ENCODE assay signal across 16 cellular contexts in genomic region chr3:134085034-134085775, GRCh38. TPM values are rescaled to one million over a fixed set of nuclear protein-coding genes. Genes with fewer than 3 reads are reported as not detected.
DNase-seq lines count a peak whose midpoint lies in the region; ATAC-seq and TF ChIP-seq lines count a peak whose summit lies in the region.
"Had no signal": no experiment of that assay in that cellular context is flagged by ENCODE, and none has a peak within 500 bp of the region (broad histone marks: within the 10 kb centered on the region; RNA-seq: fewer than 3 reads in every experiment).

No MANE protein-coding gene starts in this region.

- no peak overlapping the region for H3K4me3 ChIP-seq in RWPE2 (ENCODE audit: severe bottlenecking)
- H3K4me3 ChIP-seq in esophagus muscularis mucosa = no peak overlapping the region
- H3K4me3 ChIP-seq in neuronal stem cell (ENCODE audit: low read length in 2 of 2) = no peak overlapping the region

- no peak overlapping the region for H4K91ac ChIP-seq in neuronal stem cell (ENCODE audit: low read depth, low read length, poor library complexity)

- H3K4me2 ChIP-seq in neuronal stem cell (ENCODE audit: insufficient read depth, low read length, poor library complexity, severe bottlenecking) = no peak overlapping the region

- CTCF ChIA-PET in activated CD4-positive, alpha-beta memory T cell treated with anti-CD3 and anti-CD28 coated beads for 36 hours (lab: Charles Lee) = no interaction called here

- no peak overlapping the region for H2AK5ac ChIP-seq in neuronal stem cell (ENCODE audit: low read depth, low read length)

- H3K36me3 Mint-ChIP-seq in activated CD4-positive, alpha-beta memory T cell treated with anti-CD3 and anti-CD28 coated beads for 36 hours = no peaks in the 10 kb centered on the region
- H3K36me3 Mint-ChIP-seq: CD8-positive, alpha-beta T cell had no signal

- H3K27ac Mint-ChIP-seq in activated CD4-positive, alpha-beta memory T cell treated with anti-CD3 and anti-CD28 coated beads for 36 hours = no peak overlapping the region
- H3K27ac Mint-ChIP-seq: CD8-positive, alpha-beta T cell had no signal

- H3K4me3 Mint-ChIP-seq in activated CD4-positive, alpha-beta memory T cell treated with anti-CD3 and anti-CD28 coated beads for 36 hours = no peak overlapping the region
- H3K4me3 Mint-ChIP-seq: CD8-positive, alpha-beta T cell had no signal

- no peak overlapping the region for H3K23ac ChIP-seq in neuronal stem cell (ENCODE audit: low read depth, low read length, poor library complexity)

- H3K4me1 Mint-ChIP-seq in activated CD4-positive, alpha-beta memory T cell treated with anti-CD3 and anti-CD28 coated beads for 36 hours (ENCODE audit: low read depth) = no peaks in the 10 kb centered on the region

- no peak overlapping the region for H2BK5ac ChIP-seq in neuronal stem cell (ENCODE audit: low read length)

- H2AFZ ChIP-seq in neuronal stem cell (ENCODE audit: low read length) = no peak overlapping the region

- 89% methylated on average over 9 of the region's 13 CpGs for WGBS in esophagus muscularis mucosa
- WGBS in neuronal stem cell (ENCODE audit: extremely low coverage in 2 of 2, insufficient read length in 2 of 2, insufficient replicate concordance in 1 of 2), 2 donors = no CpG with 5 or more reads among the region's 13 CpGs

- POLR2A ChIA-PET in activated CD4-positive, alpha-beta memory T cell treated with anti-CD3 and anti-CD28 coated beads for 36 hours (lab: Charles Lee) = no interaction called here

- H3K9ac ChIP-seq in neuronal stem cell (ENCODE audit: low read depth, low read length, poor library complexity) = no peak overlapping the region

- no peak overlapping the region for H3K27ac ChIP-seq in RWPE2 (ENCODE audit: poor library complexity, severe bottlenecking)
- H3K27ac ChIP-seq in esophagus muscularis mucosa (replicated peaks in 1 of 4) = no peak overlapping the region
- H3K27ac ChIP-seq in neuronal stem cell (replicated peaks; ENCODE audit: low read length) = no peak overlapping the region

- DNase-seq in EL (peak; percentile 47), RWPE2 (ENCODE audit: low spot score) (no peak), esophagus muscularis mucosa (ENCODE audit: extremely low spot score) (peak; percentile 75), neuronal stem cell (ENCODE audit: low spot score) (no peak), retina (no peak), NOMO-1 (lab: John Stamatoyannopoulos, UW; ENCODE audit: unreplicated experiment in 2 of 2) (no peak), activated T-cell treated with anti-CD3 and anti-CD28 coated beads for 4 hours (no peak)
- DNase-seq in activated CD4-positive, alpha-beta memory T cell treated with anti-CD3 and anti-CD28 coated beads for 36 hours = no peak
- DNase-seq: BE2C; CD8-positive, alpha-beta T cell; NCI-H1436; NCI-H2081 treated with DMSO at 0.1 percent for 48 hours; NCI-H2227 treated with DMSO at 0.1 percent for 48 hours; NCI-H524 treated with DMSO at 0.1 percent for 48 hours; NK-92 treated with Interleukin-12 subunit alpha and Interleukin-12 subunit beta, amount 100 ng/mL, for 24 hours had no signal

- no peak overlapping the region for H2BK12ac ChIP-seq in neuronal stem cell (ENCODE audit: low read length)

- peaks cover 5% of the 10 kb centered on the region for H3K9me3 Mint-ChIP-seq in activated CD4-positive, alpha-beta memory T cell treated with anti-CD3 and anti-CD28 coated beads for 36 hours

- no peaks in the 10 kb centered on the region for H3K27me3 ChIP-seq in RWPE2 (ENCODE audit: insufficient read depth, poor library complexity, severe bottlenecking)
- H3K27me3 ChIP-seq in esophagus muscularis mucosa = no peaks in the 10 kb centered on the region
- H3K27me3 ChIP-seq in neuronal stem cell (ENCODE audit: control insufficient read depth in 3 of 3, insufficient read depth in 3 of 3, low read depth in 1 of 3, low read length in 3 of 3) = peaks cover 0 to 7% (median 0%) of the 10 kb centered on the region in 3 experiments
- H3K27me3 ChIP-seq: BE2C had no signal

- H3K27me3 Mint-ChIP-seq in activated CD4-positive, alpha-beta memory T cell treated with anti-CD3 and anti-CD28 coated beads for 36 hours = peaks cover 3% of the 10 kb centered on the region

- no peak overlapping the region for H4K8ac ChIP-seq in neuronal stem cell (ENCODE audit: low read depth, low read length)

- no peak overlapping the region for H3K14ac ChIP-seq in neuronal stem cell (ENCODE audit: low read length)

- intact Hi-C loops in esophagus muscularis mucosa (cut with DNase I) = no loop called here
- intact Hi-C loops in activated CD4-positive, alpha-beta memory T cell treated with anti-CD3 and anti-CD28 coated beads for 36 hours (cut with micrococcal nuclease) = no loop called here

- H3K79me1 ChIP-seq in neuronal stem cell (ENCODE audit: low read depth, low read length) = no peaks in the 10 kb centered on the region

- no peaks in the 10 kb centered on the region for H3K36me3 ChIP-seq in RWPE2 (ENCODE audit: low read depth)
- H3K36me3 ChIP-seq in esophagus muscularis mucosa = no peaks in the 10 kb centered on the region
- H3K36me3 ChIP-seq in neuronal stem cell (replicated peaks in 1 of 2; ENCODE audit: control insufficient read depth in 2 of 2, insufficient read depth in 2 of 2, low read length in 2 of 2) = no peaks in the 10 kb centered on the region
- H3K36me3 ChIP-seq: BE2C had no signal

- peak overlapping the region; percentile 9 for H3K18ac ChIP-seq in neuronal stem cell (ENCODE audit: low read length)

- no peak overlapping the region for H3K4ac ChIP-seq in neuronal stem cell (ENCODE audit: low read length)

- ATAC-seq in RWPE2 (ENCODE audit: low read depth) = peak; percentile 55; the same call in 2 of the 3 replicates
- ATAC-seq: CD8-positive, alpha-beta T cell had no signal

- no peak for TF ChIP-seq EP300 in esophagus muscularis mucosa (IDR thresholded peaks at IDR 0.05)

- H3K9me3 ChIP-seq in RWPE2 (ENCODE audit: severe bottlenecking) = no peaks in the 10 kb centered on the region
- peaks cover 0 to 18% (median under 1%) of the 10 kb centered on the region in 4 donors for H3K9me3 ChIP-seq in esophagus muscularis mucosa
- H3K9me3 ChIP-seq in neuronal stem cell (replicated peaks in 1 of 2; ENCODE audit: control insufficient read depth in 2 of 2, insufficient read depth in 1 of 2, low read depth in 1 of 2, low read length in 2 of 2) = peaks cover 0 to 6% of the 10 kb centered on the region in 2 donors
- H3K9me3 ChIP-seq: BE2C had no signal

- no peak overlapping the region for H2BK15ac ChIP-seq in neuronal stem cell (ENCODE audit: low read length)

- TF ChIP-seq CTCF in RWPE2 (IDR thresholded peaks at IDR 0.05; ENCODE audit: poor library complexity, severe bottlenecking) (no peak), esophagus muscularis mucosa (IDR thresholded peaks at IDR 0.05) (no peak)

- TF ChIP-seq POLR2A in esophagus muscularis mucosa (IDR thresholded peaks at IDR 0.05; ENCODE audit: low read depth) = no peak

- H3K4me1 ChIP-seq in RWPE2 (ENCODE audit: insufficient read depth, poor library complexity, severe bottlenecking) (no peaks in the 10 kb centered on the region), esophagus muscularis mucosa (no peaks in the 10 kb centered on the region), neuronal stem cell (ENCODE audit: control insufficient read depth in 2 of 2, insufficient read depth in 1 of 2, low read depth in 1 of 2, low read length in 2 of 2) (peaks cover 0 to 2% of the 10 kb centered on the region in 2 donors)
- H3K4me1 ChIP-seq: BE2C had no signal

- no peak overlapping the region for H2BK120ac ChIP-seq in neuronal stem cell (ENCODE audit: low read depth, low read length)

RNA-seq across cellular contexts. Expression of gene SLCO2A1, which starts 55.5 kb away (rescaled TPM):
- 10 to 100 TPM in 3 of 4 donors, 1 to 10 TPM in 1; 8.3 to 17.6 (median 13.8) TPM for total RNA-seq in esophagus muscularis mucosa
- polyA plus RNA-seq in neuronal stem cell (2013, experiment 1 of 2) = 0.60 TPM
- polyA plus RNA-seq in neuronal stem cell (2013, experiment 2 of 2) = 0.82 TPM
- total RNA-seq in activated CD4-positive, alpha-beta memory T cell treated with anti-CD3 and anti-CD28 coated beads for 36 hours = not detected
- total RNA-seq: CD8-positive, alpha-beta T cell; HT-29 had no signal

Comparison
In these comparisons a context has a peak if more than half of its experiments do, and no peak if none do; other contexts are left out.
1. DNase-seq: peak in EL (single experiment) and esophagus muscularis mucosa (single experiment); none in RWPE2 (single experiment), neuronal stem cell (single experiment), retina (single experiment), NOMO-1 (0 of 2), activated CD4-positive, alpha-beta memory T cell treated with anti-CD3 and anti-CD28 coated beads for 36 hours (single experiment) and activated T-cell treated with anti-CD3 and anti-CD28 coated beads for 4 hours (single experiment).
2. RNA of gene SLCO2A1, which starts 55.5 kb away (total RNA-seq): 8.3 to 17.6 TPM in esophagus muscularis mucosa; not detected in activated CD4-positive, alpha-beta memory T cell treated with anti-CD3 and anti-CD28 coated beads for 36 hours; every median in the first group is over 4 times any median in the second.